In genomic region chr1:45018599-45019230, GRCh38 we compare ENCODE assay signal across 8 cellular contexts. TPM values are rescaled to one million over a fixed set of nuclear protein-coding genes. Genes with fewer than 3 reads are reported as not detected.
A peak's percentile ranks its signal among the peaks of the same experiment; 100 is the strongest.
DNase-seq lines count a peak whose midpoint lies in the region; ATAC-seq lines count a peak whose summit lies in the region.

No MANE protein-coding gene starts in this region.

- ATAC-seq in GM18858 (IDR thresholded peaks at IDR 0.05; ENCODE audit: unreplicated experiment) = peak; percentile 64
- peak; percentile 66 for ATAC-seq in Right ventricle myocardium superior (ENCODE audit: poor library complexity)
- no peak for ATAC-seq in HG03457 (IDR thresholded peaks at IDR 0.05; ENCODE audit: unreplicated experiment)

- peaks cover 6% of the 10 kb centered on the region for H3K36me3 Mint-ChIP-seq in activated naive CD4-positive, alpha-beta T cell treated with anti-CD3 and anti-CD28 coated beads, Interleukin-2, amount 10 ng/mL, durations not matched to agents 7 days and 5 days

- no peak overlapping the region for H3K4me3 Mint-ChIP-seq in activated naive CD4-positive, alpha-beta T cell treated with anti-CD3 and anti-CD28 coated beads, Interleukin-2, amount 10 ng/mL, durations not matched to agents 7 days and 5 days

- CTCF ChIA-PET in activated naive CD4-positive, alpha-beta T cell treated with anti-CD3 and anti-CD28 coated beads, Interleukin-2, amount 10 ng/mL, durations not matched to agents 7 days and 5 days (lab: Charles Lee) = interaction anchor here (0.6 to 12.4 kb wide), 20 partner anchors 9 to 494 kb away, joined by 3 to 386 read pairs (median 3); partner anchors contain the start of gene TESK2

- peak; percentile 59 for DNase-seq in AG08396 (ENCODE audit: low spot score)
- DNase-seq in Jurkat, Clone E6-1 (ENCODE audit: low read depth, low spot score) = peak; percentile 61
- peak; percentile 85 for DNase-seq in SHP77 treated with DMSO at 0.1 percent for 48 hours (lab: John Stamatoyannopoulos, UW)
- peak; percentile 74 for DNase-seq in activated naive CD4-positive, alpha-beta T cell treated with anti-CD3 and anti-CD28 coated beads, Interleukin-2, amount 10 ng/mL, durations not matched to agents 7 days and 5 days
- no peak for DNase-seq in Right ventricle myocardium superior
- DNase-seq in renal cortical epithelial cell (ENCODE audit: low read depth) = peak; percentile 54

- no peaks in the 10 kb centered on the region for H3K27me3 Mint-ChIP-seq in activated naive CD4-positive, alpha-beta T cell treated with anti-CD3 and anti-CD28 coated beads, Interleukin-2, amount 10 ng/mL, durations not matched to agents 7 days and 5 days

- no peak overlapping the region for H3K27ac Mint-ChIP-seq in activated naive CD4-positive, alpha-beta T cell treated with anti-CD3 and anti-CD28 coated beads, Interleukin-2, amount 10 ng/mL, durations not matched to agents 7 days and 5 days

- no peak overlapping the region for H3K4me3 ChIP-seq in Jurkat, Clone E6-1 (ENCODE audit: low read length)

- H3K4me1 Mint-ChIP-seq in activated naive CD4-positive, alpha-beta T cell treated with anti-CD3 and anti-CD28 coated beads, Interleukin-2, amount 10 ng/mL, durations not matched to agents 7 days and 5 days = peaks cover 8% of the 10 kb centered on the region

- intact Hi-C loops in Right ventricle myocardium superior (cut with DNase I) = no loop called here

- no peaks in the 10 kb centered on the region for H3K9me3 Mint-ChIP-seq in activated naive CD4-positive, alpha-beta T cell treated with anti-CD3 and anti-CD28 coated beads, Interleukin-2, amount 10 ng/mL, durations not matched to agents 7 days and 5 days

RNA-seq across cellular contexts. Expression of gene UROD, which starts 6.7 kb away (rescaled TPM):
- 68.0 TPM for polyA plus RNA-seq in Jurkat, Clone E6-1 (2012; ENCODE audit: insufficient read depth, insufficient read length)
- total RNA-seq in Right ventricle myocardium superior = 73.4 TPM
- total RNA-seq in renal cortical epithelial cell = 81.5 and 156 TPM in 2 replicates

RNA-seq across cellular contexts. Expression of gene HECTD3, which starts 7.6 kb away (rescaled TPM):
- polyA plus RNA-seq in Jurkat, Clone E6-1 (2012; ENCODE audit: insufficient read depth, insufficient read length) = 27.0 TPM
- total RNA-seq in Right ventricle myocardium superior (22.3 TPM), renal cortical epithelial cell (23.1 and 53.7 TPM in 2 replicates)

RNA-seq across cellular contexts. Expression of gene EIF2B3, which starts 32.3 kb away (rescaled TPM):
- polyA plus RNA-seq in Jurkat, Clone E6-1 (2012; ENCODE audit: insufficient read depth, insufficient read length) = 55.4 TPM
- total RNA-seq in Right ventricle myocardium superior (45.0 TPM), renal cortical epithelial cell (29.0 and 30.2 TPM in 2 replicates)
